In genomic region chr2:232464534-232464865, GRCh38 we compare ENCODE assay signal across 21 cellular contexts. TPM values are rescaled to one million over a fixed set of nuclear protein-coding genes. Genes with fewer than 3 reads are reported as not detected.
"Had no signal": no experiment of that assay in that cellular context is flagged by ENCODE, and none has a peak within 500 bp of the region (broad histone marks: within the 10 kb centered on the region; RNA-seq: fewer than 3 reads in every experiment).

No MANE protein-coding gene starts in this region.

- H3K36me3 ChIP-seq: esophagus squamous epithelium, left ventricle myocardium inferior, thyroid gland, uterus had no signal

- H3K4me1 ChIP-seq: body of pancreas, esophagus squamous epithelium, left ventricle myocardium inferior, parathyroid adenoma, thyroid gland, uterus had no signal

- H3K9me3 ChIP-seq: body of pancreas, esophagus squamous epithelium, mucosa of descending colon, thyroid gland, uterus had no signal

- ATAC-seq: body of pancreas; mucosa of descending colon; naive thymus-derived CD4-positive, alpha-beta T cell; stimulated activated naive B cell treated with anti-CD40 and anti-IgM and Interleukin-4, amounts not matched to agents 10 μg/mL and 1 μg/mL and 100 μg/mL, for 72 hours had no signal

- H3K4me3 ChIP-seq: body of pancreas, esophagus squamous epithelium, hepatocyte, left ventricle myocardium inferior, mucosa of descending colon, thyroid gland, uterus had no signal

- H3K27ac ChIP-seq: body of pancreas, esophagus squamous epithelium, hepatocyte, left ventricle myocardium inferior, parathyroid adenoma, thyroid gland, uterus had no signal

- H3K27me3 ChIP-seq: body of pancreas, thyroid gland, uterus had no signal

- DNase-seq: activated B cell treated with CpG ODN at 0.5 μM for 24 hours; activated CD4-positive, alpha-beta T cell treated with anti-CD3 and anti-CD28 coated beads, Interleukin-2, amount 10 ng/mL, durations not matched to agents 24 days and 14 days; activated naive CD8-positive, alpha-beta T cell treated with anti-CD3 and anti-CD28 coated beads for 36 hours; amygdala; body of pancreas; effector CD8-positive, alpha-beta T cell; esophagus squamous epithelium; kidney; left ventricle myocardium inferior; naive thymus-derived CD4-positive, alpha-beta T cell; stimulated activated naive B cell treated with anti-CD40 and anti-IgM and Interleukin-4, amounts not matched to agents 10 μg/mL and 1 μg/mL and 100 μg/mL, for 72 hours; thyroid gland; uterus had no signal

RNA-seq across cellular contexts. Expression of gene ALPI, which starts 8.5 kb away (rescaled TPM):
- total RNA-seq: activated B cell treated with CpG ODN at 0.5 μM for 24 hours; activated CD4-positive, alpha-beta T cell treated with anti-CD3 and anti-CD28 coated beads, Interleukin-2, amount 10 ng/mL, durations not matched to agents 24 days and 14 days; activated naive CD8-positive, alpha-beta T cell treated with anti-CD3 and anti-CD28 coated beads for 36 hours; activated T-helper 1 cell treated with anti-CD3 and anti-CD28 coated beads, Interleukin-12 subunit alpha, Interleukin-12 subunit beta, Interleukin-2, Interleukin-4 antibody, amounts not matched to agents 30 ng/mL and 10 ng/mL and 1 ng/mL, durations not matched to agents 14 hours and 24 hours and 36 hours; body of pancreas; endothelial cell of umbilical vein; esophagus squamous epithelium; fibroblast of villous mesenchyme; glomerular endothelial cell; left ventricle myocardium inferior; naive thymus-derived CD4-positive, alpha-beta T cell; renal cortical epithelial cell; thyroid gland; uterus had no signal
- polyA plus RNA-seq: endothelial cell of umbilical vein; naive thymus-derived CD4-positive, alpha-beta T cell had no signal

RNA-seq across cellular contexts. Expression of gene ECEL1, which starts 23.1 kb away (rescaled TPM):
- total RNA-seq: activated B cell treated with CpG ODN at 0.5 μM for 24 hours; activated T-helper 1 cell treated with anti-CD3 and anti-CD28 coated beads, Interleukin-12 subunit alpha, Interleukin-12 subunit beta, Interleukin-2, Interleukin-4 antibody, amounts not matched to agents 30 ng/mL and 10 ng/mL and 1 ng/mL, durations not matched to agents 14 hours and 24 hours and 36 hours; endothelial cell of umbilical vein; fibroblast of villous mesenchyme; glomerular endothelial cell; left ventricle myocardium inferior; naive thymus-derived CD4-positive, alpha-beta T cell had no signal
- polyA plus RNA-seq: endothelial cell of umbilical vein; naive thymus-derived CD4-positive, alpha-beta T cell had no signal

RNA-seq across cellular contexts. Expression of gene PRSS56, which starts 55.7 kb away (rescaled TPM):
- total RNA-seq: activated B cell treated with CpG ODN at 0.5 μM for 24 hours; activated CD4-positive, alpha-beta T cell treated with anti-CD3 and anti-CD28 coated beads, Interleukin-2, amount 10 ng/mL, durations not matched to agents 24 days and 14 days; activated naive CD8-positive, alpha-beta T cell treated with anti-CD3 and anti-CD28 coated beads for 36 hours; activated T-helper 1 cell treated with anti-CD3 and anti-CD28 coated beads, Interleukin-12 subunit alpha, Interleukin-12 subunit beta, Interleukin-2, Interleukin-4 antibody, amounts not matched to agents 30 ng/mL and 10 ng/mL and 1 ng/mL, durations not matched to agents 14 hours and 24 hours and 36 hours; body of pancreas; endothelial cell of umbilical vein; esophagus squamous epithelium; fibroblast of villous mesenchyme; glomerular endothelial cell; hepatocyte; kidney; left ventricle myocardium inferior; mucosa of descending colon; naive thymus-derived CD4-positive, alpha-beta T cell; renal cortical epithelial cell; thyroid gland; uterus had no signal
- polyA plus RNA-seq: endothelial cell of umbilical vein; hepatocyte; naive thymus-derived CD4-positive, alpha-beta T cell had no signal

RNA-seq across cellular contexts. Expression of gene ALPG, which starts 57.9 kb away (rescaled TPM):
- total RNA-seq: activated B cell treated with CpG ODN at 0.5 μM for 24 hours; activated CD4-positive, alpha-beta T cell treated with anti-CD3 and anti-CD28 coated beads, Interleukin-2, amount 10 ng/mL, durations not matched to agents 24 days and 14 days; activated naive CD8-positive, alpha-beta T cell treated with anti-CD3 and anti-CD28 coated beads for 36 hours; activated T-helper 1 cell treated with anti-CD3 and anti-CD28 coated beads, Interleukin-12 subunit alpha, Interleukin-12 subunit beta, Interleukin-2, Interleukin-4 antibody, amounts not matched to agents 30 ng/mL and 10 ng/mL and 1 ng/mL, durations not matched to agents 14 hours and 24 hours and 36 hours; body of pancreas; endothelial cell of umbilical vein; esophagus squamous epithelium; fibroblast of villous mesenchyme; glomerular endothelial cell; kidney; left ventricle myocardium inferior; naive thymus-derived CD4-positive, alpha-beta T cell; renal cortical epithelial cell; thyroid gland; uterus had no signal
- polyA plus RNA-seq: endothelial cell of umbilical vein; naive thymus-derived CD4-positive, alpha-beta T cell had no signal
